Comparison of ENCODE assay signal across 1 cellular context in the genomic region with DNA sequence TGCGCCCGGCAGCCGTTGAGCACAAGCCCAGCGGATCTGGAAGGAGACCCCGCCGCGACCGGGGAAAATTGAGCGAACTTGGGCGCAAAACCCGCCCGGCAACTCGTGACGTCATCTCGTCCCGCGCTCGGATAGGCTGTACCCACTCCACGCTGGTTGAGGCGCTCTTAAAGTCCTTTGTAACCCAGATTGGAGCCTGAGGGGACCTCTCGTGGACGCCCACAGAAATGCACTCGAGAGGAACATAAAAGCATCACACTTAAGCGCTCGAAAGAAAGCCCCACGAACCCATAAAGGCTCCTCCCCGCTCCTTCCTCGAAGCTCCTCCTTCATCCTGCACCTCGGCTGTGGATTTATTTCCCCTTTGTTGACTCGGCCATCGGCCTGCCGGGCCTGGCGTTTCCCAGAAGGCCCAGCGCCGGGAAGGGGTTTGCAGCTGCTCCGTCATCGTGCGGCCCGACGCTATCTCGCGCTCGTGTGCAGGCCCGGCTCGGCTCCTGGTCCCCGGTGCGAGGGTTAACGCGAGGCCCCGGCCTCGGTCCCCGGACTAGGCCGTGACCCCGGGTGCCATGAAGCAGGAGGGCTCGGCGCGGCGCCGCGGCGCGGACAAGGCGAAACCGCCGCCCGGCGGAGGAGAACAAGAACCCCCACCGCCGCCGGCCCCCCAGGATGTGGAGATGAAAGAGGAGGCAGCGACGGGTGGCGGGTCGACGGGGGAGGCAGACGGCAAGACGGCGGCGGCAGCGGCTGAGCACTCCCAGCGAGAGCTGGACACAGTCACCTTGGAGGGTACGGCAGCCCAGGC.
TF ChIP-seq lines count a peak whose summit lies in the region.

Gene PSMD3, plus strand, starts transcription at position 406 of the 805 bp plus-strand sequence. Its CDS starts 164 bp downstream, at position 570.

TF ChIP-seq in HepG2, 621 proteins besides CTCF, POLR2A, EP300 and RAD21 (continued from another document and continues in another):
- TF ChIP-seq ZSCAN5A (CRISPR knock-in tag; IDR thresholded peaks at IDR 0.05; ENCODE audit: borderline replicate concordance) (no peak; the same call in 1 of the 2 replicates), ZBTB21 (CRISPR knock-in tag; IDR thresholded peaks at IDR 0.05) (peak; percentile 82), HNRNPUL1 (IDR thresholded peaks at IDR 0.05; ENCODE audit: low read depth, low read length) (0 out of 2 replicates have a peak, but pooled peaks have one; percentile 73), RXRB (CRISPR knock-in tag; IDR thresholded peaks at IDR 0.05; ENCODE audit: borderline replicate concordance) (peak; percentile 87), ELK4 (CRISPR knock-in tag; IDR thresholded peaks at IDR 0.05; ENCODE audit: borderline replicate concordance) (no peak; the same call in 1 of the 2 replicates), ZFX (CRISPR knock-in tag; IDR thresholded peaks at IDR 0.05; ENCODE audit: low read depth) (peak; percentile 100), ATM (IDR thresholded peaks at IDR 0.05; ENCODE audit: borderline replicate concordance) (no peak), ARNT2 (CRISPR knock-in tag; IDR thresholded peaks at IDR 0.05; ENCODE audit: low read depth) (peak; percentile 97), ZNF335 (CRISPR knock-in tag; IDR thresholded peaks at IDR 0.05) (peak; percentile 92), GATA4 (IDR thresholded peaks at IDR 0.05; ENCODE audit: borderline replicate concordance, low read depth) (peak; percentile 69; the same call in 1 of the 2 replicates), ZBTB20 (CRISPR knock-in tag; IDR thresholded peaks at IDR 0.05; ENCODE audit: borderline replicate concordance, low read depth) (peak; percentile 94), POGK (CRISPR knock-in tag; conservative IDR thresholded peaks at IDR 0.05) (peak; percentile 99), LCORL (IDR thresholded peaks at IDR 0.05) (peak; percentile 27; the same call in 1 of the 2 replicates), LCORL (CRISPR knock-in tag; IDR thresholded peaks at IDR 0.05) (peak; percentile 98), TCF7L2 (IDR thresholded peaks at IDR 0.05; ENCODE audit: low read depth, low read length) (no peak), ZSCAN31 (CRISPR knock-in tag; IDR thresholded peaks at IDR 0.05; ENCODE audit: low read depth) (peak; percentile 96), PTBP1 (IDR thresholded peaks at IDR 0.05; ENCODE audit: low read depth, low read length, poor library complexity, severe bottlenecking) (peak; percentile 80), ZNF292 (CRISPR knock-in tag; IDR thresholded peaks at IDR 0.05; ENCODE audit: borderline replicate concordance, low read depth) (peak; percentile 66), THAP9 (CRISPR knock-in tag; IDR thresholded peaks at IDR 0.05; ENCODE audit: borderline replicate concordance) (peak; percentile 95), SKI (IDR thresholded peaks at IDR 0.05; ENCODE audit: partially characterized antibody) (peak; percentile 53), YY1 (IDR thresholded peaks at IDR 0.05; ENCODE audit: insufficient read depth, insufficient replicate concordance, low read depth, low read length) (peak; percentile 92), ZNF432 (CRISPR knock-in tag; IDR thresholded peaks at IDR 0.05; ENCODE audit: borderline replicate concordance) (no peak), ZNF546 (CRISPR knock-in tag; conservative IDR thresholded peaks at IDR 0.05) (peak; percentile 97; the same call in 1 of the 2 replicates), SIN3A (IDR thresholded peaks at IDR 0.05; ENCODE audit: borderline replicate concordance, low read depth, low read length) (peak; percentile 87; the same call in 1 of the 2 replicates), ZNF331 (CRISPR knock-in tag; IDR thresholded peaks at IDR 0.05) (peak; percentile 95), SMARCE1 (IDR thresholded peaks at IDR 0.05; ENCODE audit: borderline replicate concordance) (no peak), RERE (CRISPR knock-in tag; IDR thresholded peaks at IDR 0.05; ENCODE audit: low read depth) (peak; percentile 55; the same call in 1 of the 2 replicates), ZNF776 (CRISPR knock-in tag; IDR thresholded peaks at IDR 0.05) (peak; percentile 98), NR2F6 (IDR thresholded peaks at IDR 0.05) (no peak), NR2F6 (CRISPR knock-in tag; IDR thresholded peaks at IDR 0.05) (peak; percentile 76), ZBTB3 (CRISPR knock-in tag; IDR thresholded peaks at IDR 0.05; ENCODE audit: borderline replicate concordance, low read depth) (peak; percentile 49; the same call in 1 of the 2 replicates), ZNF547 (CRISPR knock-in tag; IDR thresholded peaks at IDR 0.05) (peak; percentile 97), KDM4B (CRISPR knock-in tag; IDR thresholded peaks at IDR 0.05) (peak; percentile 88)
- TF ChIP-seq, protein P1, sequence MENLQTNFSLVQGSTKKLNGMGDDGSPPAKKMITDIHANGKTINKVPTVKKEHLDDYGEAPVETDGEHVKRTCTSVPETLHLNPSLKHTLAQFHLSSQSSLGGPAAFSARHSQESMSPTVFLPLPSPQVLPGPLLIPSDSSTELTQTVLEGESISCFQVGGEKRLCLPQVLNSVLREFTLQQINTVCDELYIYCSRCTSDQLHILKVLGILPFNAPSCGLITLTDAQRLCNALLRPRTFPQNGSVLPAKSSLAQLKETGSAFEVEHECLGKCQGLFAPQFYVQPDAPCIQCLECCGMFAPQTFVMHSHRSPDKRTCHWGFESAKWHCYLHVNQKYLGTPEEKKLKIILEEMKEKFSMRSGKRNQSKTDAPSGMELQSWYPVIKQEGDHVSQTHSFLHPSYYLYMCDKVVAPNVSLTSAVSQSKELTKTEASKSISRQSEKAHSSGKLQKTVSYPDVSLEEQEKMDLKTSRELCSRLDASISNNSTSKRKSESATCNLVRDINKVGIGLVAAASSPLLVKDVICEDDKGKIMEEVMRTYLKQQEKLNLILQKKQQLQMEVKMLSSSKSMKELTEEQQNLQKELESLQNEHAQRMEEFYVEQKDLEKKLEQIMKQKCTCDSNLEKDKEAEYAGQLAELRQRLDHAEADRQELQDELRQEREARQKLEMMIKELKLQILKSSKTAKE (CRISPR knock-in tag; IDR thresholded peaks at IDR 0.05; ENCODE audit: borderline replicate concordance): peak; percentile 75
- TF ChIP-seq, protein P2, sequence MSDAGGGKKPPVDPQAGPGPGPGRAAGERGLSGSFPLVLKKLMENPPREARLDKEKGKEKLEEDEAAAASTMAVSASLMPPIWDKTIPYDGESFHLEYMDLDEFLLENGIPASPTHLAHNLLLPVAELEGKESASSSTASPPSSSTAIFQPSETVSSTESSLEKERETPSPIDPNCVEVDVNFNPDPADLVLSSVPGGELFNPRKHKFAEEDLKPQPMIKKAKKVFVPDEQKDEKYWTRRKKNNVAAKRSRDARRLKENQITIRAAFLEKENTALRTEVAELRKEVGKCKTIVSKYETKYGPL (CRISPR knock-in tag; IDR thresholded peaks at IDR 0.05): peak; percentile 82
- TF ChIP-seq, protein P3, sequence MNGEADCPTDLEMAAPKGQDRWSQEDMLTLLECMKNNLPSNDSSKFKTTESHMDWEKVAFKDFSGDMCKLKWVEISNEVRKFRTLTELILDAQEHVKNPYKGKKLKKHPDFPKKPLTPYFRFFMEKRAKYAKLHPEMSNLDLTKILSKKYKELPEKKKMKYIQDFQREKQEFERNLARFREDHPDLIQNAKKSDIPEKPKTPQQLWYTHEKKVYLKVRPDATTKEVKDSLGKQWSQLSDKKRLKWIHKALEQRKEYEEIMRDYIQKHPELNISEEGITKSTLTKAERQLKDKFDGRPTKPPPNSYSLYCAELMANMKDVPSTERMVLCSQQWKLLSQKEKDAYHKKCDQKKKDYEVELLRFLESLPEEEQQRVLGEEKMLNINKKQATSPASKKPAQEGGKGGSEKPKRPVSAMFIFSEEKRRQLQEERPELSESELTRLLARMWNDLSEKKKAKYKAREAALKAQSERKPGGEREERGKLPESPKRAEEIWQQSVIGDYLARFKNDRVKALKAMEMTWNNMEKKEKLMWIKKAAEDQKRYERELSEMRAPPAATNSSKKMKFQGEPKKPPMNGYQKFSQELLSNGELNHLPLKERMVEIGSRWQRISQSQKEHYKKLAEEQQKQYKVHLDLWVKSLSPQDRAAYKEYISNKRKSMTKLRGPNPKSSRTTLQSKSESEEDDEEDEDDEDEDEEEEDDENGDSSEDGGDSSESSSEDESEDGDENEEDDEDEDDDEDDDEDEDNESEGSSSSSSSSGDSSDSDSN (CRISPR knock-in tag; IDR thresholded peaks at IDR 0.05): peak; percentile 100
- TF ChIP-seq, protein P4, sequence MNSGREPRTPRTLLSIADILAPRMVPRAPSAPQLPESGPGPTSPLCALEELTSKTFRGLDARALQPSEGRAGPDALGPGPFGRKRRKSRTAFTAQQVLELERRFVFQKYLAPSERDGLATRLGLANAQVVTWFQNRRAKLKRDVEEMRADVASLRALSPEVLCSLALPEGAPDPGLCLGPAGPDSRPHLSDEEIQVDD (CRISPR knock-in tag; IDR thresholded peaks at IDR 0.05; ENCODE audit: borderline replicate concordance): peak; percentile 74; the same call in 1 of the 2 replicates
